Comparison of ENCODE assay signal across 30 cellular contexts in the genomic region with DNA sequence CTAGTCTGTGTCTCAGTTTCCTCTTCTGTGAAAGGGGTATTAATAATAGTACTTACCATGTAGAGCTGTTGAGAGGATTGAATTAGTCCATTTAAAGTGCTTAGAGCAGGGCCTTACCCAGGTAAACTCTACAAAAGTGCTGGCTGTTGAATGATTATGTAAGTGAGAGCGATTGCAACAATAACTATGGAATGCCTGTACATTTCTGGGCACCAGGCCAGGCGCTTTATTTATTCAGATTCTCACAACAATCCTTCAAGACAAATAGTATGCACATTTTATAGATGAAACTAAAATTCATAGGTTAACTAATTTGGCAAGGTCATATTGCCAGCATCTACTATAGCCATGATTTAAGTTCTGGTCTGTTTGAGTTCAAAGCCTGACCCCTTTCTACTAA.
DNase-seq lines count a peak whose midpoint lies in the region; ATAC-seq and TF ChIP-seq lines count a peak whose summit lies in the region.
"Had no signal": no experiment of that assay in that cellular context is flagged by ENCODE, and none has a peak within 500 bp of the region (broad histone marks: within the 10 kb centered on the region; RNA-seq: fewer than 3 reads in every experiment).

No MANE protein-coding gene starts in this region.

- H3K4me3 ChIP-seq in fibroblast of pulmonary artery (replicated peaks; ENCODE audit: low read depth, low read length) = no peak overlapping the region
- H3K4me3 ChIP-seq: ascending aorta had no signal

- no peak for TF ChIP-seq RAD21 in Ishikawa (IDR thresholded peaks at IDR 0.05; ENCODE audit: low read depth)

- TF ChIP-seq CTCF in fibroblast of pulmonary artery (IDR thresholded peaks at IDR 0.05; ENCODE audit: low read length, missing control alignments) = no peak

- no peak for ATAC-seq in GM19452 (IDR thresholded peaks at IDR 0.05; ENCODE audit: unreplicated experiment)
- ATAC-seq: activated naive CD4-positive, alpha-beta T cell treated with anti-CD3 and anti-CD28 coated beads, Interleukin-2, amount 50 U/mL, for 72 hours; effector memory CD8-positive, alpha-beta T cell; left ventricle myocardium superior; T-cell; WTC11 had no signal

- DNase-seq in DMS53 (lab: John Stamatoyannopoulos, UW) (peak; percentile 21), DMS53 treated with DMSO at 0.1 percent for 48 hours (lab: John Stamatoyannopoulos, UW; ENCODE audit: unreplicated experiment) (no peak), NCI-H748 (lab: John Stamatoyannopoulos, UW; ENCODE audit: unreplicated experiment) (peak; percentile 51), fibroblast of pulmonary artery (ENCODE audit: low read depth) (peak; percentile 10), NCI-H187 treated with DMSO at 0.1 percent for 48 hours (lab: John Stamatoyannopoulos, UW) (no peak), NCI-H526 (lab: John Stamatoyannopoulos, UW) (no peak)
- DNase-seq: activated CD4-positive, alpha-beta T cell treated with anti-CD3 and anti-CD28 coated beads, Interleukin-2, amount 10 ng/mL, durations not matched to agents 7 days and 5 days; activated effector memory CD4-positive, alpha-beta T cell treated with Interleukin-2 at 50 U/mL for 16 hours; activated T-cell treated with anti-CD3 and anti-CD28 coated beads, Interleukin-2, amount 50 U/mL, for 1 hour; C1 segment of cervical spinal cord; caudate nucleus; DMS79 treated with DMSO at 0.1 percent for 48 hours; effector memory CD8-positive, alpha-beta T cell; glutamatergic neuron; GOT3; islet precursor cell; Karpas-422; left ventricle myocardium superior; mesendoderm; MV-4-11; NCI-H2171 treated with DMSO at 0.1 percent for 48 hours; retina; small intestine; stimulated activated naive CD4-positive, alpha-beta T cell; T-cell had no signal

- TF ChIP-seq EP300 in Ishikawa (IDR thresholded peaks at IDR 0.05; ENCODE audit: borderline replicate concordance) = no peak

TF ChIP-seq in Ishikawa, 13 proteins besides CTCF, POLR2A, EP300 and RAD21:
- TF ChIP-seq, protein P1, sequence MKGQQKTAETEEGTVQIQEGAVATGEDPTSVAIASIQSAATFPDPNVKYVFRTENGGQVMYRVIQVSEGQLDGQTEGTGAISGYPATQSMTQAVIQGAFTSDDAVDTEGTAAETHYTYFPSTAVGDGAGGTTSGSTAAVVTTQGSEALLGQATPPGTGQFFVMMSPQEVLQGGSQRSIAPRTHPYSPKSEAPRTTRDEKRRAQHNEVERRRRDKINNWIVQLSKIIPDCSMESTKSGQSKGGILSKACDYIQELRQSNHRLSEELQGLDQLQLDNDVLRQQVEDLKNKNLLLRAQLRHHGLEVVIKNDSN (IDR thresholded peaks at IDR 0.05) = no peak
- TF ChIP-seq, protein P2, sequence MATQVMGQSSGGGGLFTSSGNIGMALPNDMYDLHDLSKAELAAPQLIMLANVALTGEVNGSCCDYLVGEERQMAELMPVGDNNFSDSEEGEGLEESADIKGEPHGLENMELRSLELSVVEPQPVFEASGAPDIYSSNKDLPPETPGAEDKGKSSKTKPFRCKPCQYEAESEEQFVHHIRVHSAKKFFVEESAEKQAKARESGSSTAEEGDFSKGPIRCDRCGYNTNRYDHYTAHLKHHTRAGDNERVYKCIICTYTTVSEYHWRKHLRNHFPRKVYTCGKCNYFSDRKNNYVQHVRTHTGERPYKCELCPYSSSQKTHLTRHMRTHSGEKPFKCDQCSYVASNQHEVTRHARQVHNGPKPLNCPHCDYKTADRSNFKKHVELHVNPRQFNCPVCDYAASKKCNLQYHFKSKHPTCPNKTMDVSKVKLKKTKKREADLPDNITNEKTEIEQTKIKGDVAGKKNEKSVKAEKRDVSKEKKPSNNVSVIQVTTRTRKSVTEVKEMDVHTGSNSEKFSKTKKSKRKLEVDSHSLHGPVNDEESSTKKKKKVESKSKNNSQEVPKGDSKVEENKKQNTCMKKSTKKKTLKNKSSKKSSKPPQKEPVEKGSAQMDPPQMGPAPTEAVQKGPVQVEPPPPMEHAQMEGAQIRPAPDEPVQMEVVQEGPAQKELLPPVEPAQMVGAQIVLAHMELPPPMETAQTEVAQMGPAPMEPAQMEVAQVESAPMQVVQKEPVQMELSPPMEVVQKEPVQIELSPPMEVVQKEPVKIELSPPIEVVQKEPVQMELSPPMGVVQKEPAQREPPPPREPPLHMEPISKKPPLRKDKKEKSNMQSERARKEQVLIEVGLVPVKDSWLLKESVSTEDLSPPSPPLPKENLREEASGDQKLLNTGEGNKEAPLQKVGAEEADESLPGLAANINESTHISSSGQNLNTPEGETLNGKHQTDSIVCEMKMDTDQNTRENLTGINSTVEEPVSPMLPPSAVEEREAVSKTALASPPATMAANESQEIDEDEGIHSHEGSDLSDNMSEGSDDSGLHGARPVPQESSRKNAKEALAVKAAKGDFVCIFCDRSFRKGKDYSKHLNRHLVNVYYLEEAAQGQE (IDR thresholded peaks at IDR 0.05; ENCODE audit: low read depth) = no peak
- TF ChIP-seq CEBPB (IDR thresholded peaks at IDR 0.05) = peak; percentile 30; the same call in 1 of the 2 replicates
- no peak for TF ChIP-seq TEAD4 (IDR thresholded peaks at IDR 0.05)
- 0 out of 2 replicates have a peak, but pooled peaks have one; percentile 12 for TF ChIP-seq NFIC (IDR thresholded peaks at IDR 0.05)
- no peak for TF ChIP-seq ZBTB7A (IDR thresholded peaks at IDR 0.05; ENCODE audit: low read depth)

Comparison
In these comparisons a context has a peak if more than half of its experiments do, and no peak if none do; other contexts are left out.
1. DNase-seq: peak in DMS53 (single experiment), NCI-H748 (single experiment) and fibroblast of pulmonary artery (single experiment); none in DMS53 treated with DMSO at 0.1 percent for 48 hours (single experiment), NCI-H187 treated with DMSO at 0.1 percent for 48 hours (single experiment) and NCI-H526 (0 of 2).